13 cellular contexts compared by ENCODE assay signal in genomic region chr9:125550216-125550614, GRCh38.
DNase-seq lines count a peak whose midpoint lies in the region; ATAC-seq, FAIRE-seq and TF ChIP-seq lines count a peak whose summit lies in the region.
"Had no signal": no experiment of that assay in that cellular context is flagged by ENCODE, and none has a peak within 500 bp of the region (broad histone marks: within the 10 kb centered on the region; RNA-seq: fewer than 3 reads in every experiment).

No MANE protein-coding gene starts in this region.

- peaks cover 27 to 38% of the 10 kb centered on the region in 2 experiments for H3K4me1 ChIP-seq in SK-N-SH (ENCODE audit: control insufficient read depth in 1 of 2, insufficient read depth in 2 of 2, low read depth in 1 of 2, low read length in 1 of 2)
- H3K4me1 ChIP-seq in lower lobe of right lung, result peaks cover 36% of the 10 kb centered on the region
- H3K4me1 ChIP-seq in transverse colon, result peaks cover 13 to 53% (median 26%) of the 10 kb centered on the region in 4 donors
- H3K4me1 ChIP-seq in BE2C, result peaks cover 3% of the 10 kb centered on the region; the same call in 1 of the 2 replicates

- H3K4me3 ChIP-seq in SK-N-SH (ENCODE audit: low read depth in 2 of 2, low read length in 1 of 2) (no peak overlapping the region), lower lobe of right lung (no peak overlapping the region), transverse colon (no peak overlapping the region), BE2C (ENCODE audit: low read depth, low read length) (no peak overlapping the region)
- H3K4me3 ChIP-seq: ovary had no signal

- H3K9me2 ChIP-seq in SK-N-SH, result no peaks in the 10 kb centered on the region

- TF ChIP-seq POLR2A in transverse colon (IDR thresholded peaks at IDR 0.05), result no peak

- FAIRE-seq in endometrium (lab: Jason Lieb, UNC), result peak; percentile 37

- peaks cover 29% of the 10 kb centered on the region for H3F3A ChIP-seq in SK-N-SH (replicated peaks; ENCODE audit: insufficient read depth)

- H3K36me3 ChIP-seq in SK-N-SH (replicated peaks in 1 of 2; ENCODE audit: control insufficient read depth in 1 of 2, insufficient read depth in 2 of 2, low read length in 1 of 2) (peaks cover 4 to 15% of the 10 kb centered on the region in 2 experiments), lower lobe of right lung (no peaks in the 10 kb centered on the region), transverse colon (no peaks in the 10 kb centered on the region), BE2C (no peaks in the 10 kb centered on the region)
- H3K36me3 ChIP-seq: ovary had no signal

- H4K20me1 ChIP-seq in SK-N-SH (ENCODE audit: insufficient read depth), result no peaks in the 10 kb centered on the region; the same call in 1 of the 2 replicates

- peak overlapping the region; percentile 2; the same call in 1 of the 2 replicates for H3K9ac ChIP-seq in SK-N-SH

- DNase-seq in SK-N-SH (no peak), lower lobe of right lung (no peak), transverse colon (no peak), NCI-H1048 (lab: John Stamatoyannopoulos, UW) (no peak), BE2C (no peak)
- DNase-seq: central memory CD4-positive, alpha-beta T cell; NCI-H2171; stimulated activated CD4-positive, alpha-beta T cell treated with anti-CD3 and anti-CD28 coated beads, Interleukin-4, amount 100 ng/mL, for 1 hour; stimulated activated naive CD4-positive, alpha-beta T cell treated with Interleukin-2 at 50 U/mL for 16 hours had no signal

- H3K27me3 ChIP-seq in SK-N-SH (ENCODE audit: insufficient read depth) (no peaks in the 10 kb centered on the region), lower lobe of right lung (ENCODE audit: low read depth) (no peaks in the 10 kb centered on the region), transverse colon (no peaks in the 10 kb centered on the region), BE2C (no peaks in the 10 kb centered on the region)
- H3K27me3 ChIP-seq: ovary had no signal

- POLR2A ChIA-PET in SK-N-SH (lab: Yijun Ruan, JAX), result no interaction called here

- WGBS in SK-N-SH (ENCODE audit: low lambda C conversion rate), result 14% methylated on average over 3 of the region's 3 CpGs
- WGBS in transverse colon (ENCODE audit: low coverage in 1 of 2), 2 donors, result 36 to 47% methylated on average over 3 of the region's 3 CpGs

- no peak for TF ChIP-seq RAD21 in SK-N-SH (IDR thresholded peaks at IDR 0.05; ENCODE audit: low read length)

- peak overlapping the region; percentile 56 to 85 for H3K27ac ChIP-seq in SK-N-SH (ENCODE audit: low read depth in 2 of 2, low read length in 1 of 2)
- H3K27ac ChIP-seq in lower lobe of right lung, result peak overlapping the region; percentile 38
- H3K27ac ChIP-seq in transverse colon, result peak overlapping the region; percentile 4 to 65 (median 58)
- H3K27ac ChIP-seq: HL-60 had no signal

- intact Hi-C loops in lower lobe of right lung (cut with DNase I), result no loop called here
- intact Hi-C loops in transverse colon (cut with DNase I; ENCODE audit: low total_unique reads), result no loop called here

- in situ Hi-C loops in transverse colon (cut with MboI; ENCODE audit: low pct_ligation_motif_present in 1 of 4, low pct_unique_long_range_greater_than_20kb in 1 of 4, low sequenced_read_pairs in 3 of 4), result loop anchor here in 2 of 4 donors (10.0 kb wide), 2 partner anchors 85 to 135 kb away; no protein-coding TSS in a partner anchor

- peaks cover 13% of the 10 kb centered on the region; the same call in 1 of the 2 replicates for H3K79me2 ChIP-seq in SK-N-SH (ENCODE audit: insufficient read depth)

- H3K4me2 ChIP-seq in SK-N-SH, result peak overlapping the region; percentile 45; the same call in 1 of the 2 replicates

- H3K9me3 ChIP-seq in SK-N-SH (no peaks in the 10 kb centered on the region), lower lobe of right lung (no peaks in the 10 kb centered on the region), transverse colon (no peaks in the 10 kb centered on the region), BE2C (no peaks in the 10 kb centered on the region)
- H3K9me3 ChIP-seq: ovary had no signal

- no peak overlapping the region for H2AFZ ChIP-seq in SK-N-SH (ENCODE audit: low read depth)

- CTCF ChIA-PET in SK-N-SH (lab: Yijun Ruan, JAX), result interaction anchor here (0.6 to 3.5 kb wide), 8 partner anchors 9 to 951 kb away, joined by 3 to 16 read pairs (median 3); no protein-coding TSS in a partner anchor

- TF ChIP-seq CTCF in SK-N-SH (IDR thresholded peaks at IDR 0.05), result peak; percentile 18; the same call in 1 of the 2 replicates
- TF ChIP-seq CTCF in lower lobe of right lung (IDR thresholded peaks at IDR 0.05), result no peak
- TF ChIP-seq CTCF in transverse colon (IDR thresholded peaks at IDR 0.05), result no peak
- TF ChIP-seq CTCF in BE2C (IDR thresholded peaks at IDR 0.05; ENCODE audit: low read depth, low read length), result no peak

- TF ChIP-seq EP300 in SK-N-SH (IDR thresholded peaks at IDR 0.05; ENCODE audit: borderline replicate concordance in 1 of 2, low read depth in 1 of 2, low read length in 1 of 2) (peak in 1 of 2 experiments; percentile 37; a peak in 1 of 4 replicates), transverse colon (IDR thresholded peaks at IDR 0.05; ENCODE audit: low read depth) (no peak)

- ATAC-seq in lower lobe of right lung (peak; percentile 30 to 41), GM19023 (IDR thresholded peaks at IDR 0.05; ENCODE audit: unreplicated experiment) (no peak)

TF ChIP-seq in SK-N-SH, 30 proteins besides CTCF, POLR2A, EP300 and RAD21:
- TF ChIP-seq RXRA (IDR thresholded peaks at IDR 0.05; ENCODE audit: borderline replicate concordance, low read depth), result no peak
- no peak for TF ChIP-seq MAX (IDR thresholded peaks at IDR 0.05; ENCODE audit: low read depth)
- TF ChIP-seq RFX5 (IDR thresholded peaks at IDR 0.05; ENCODE audit: low read length), result no peak
- no peak for TF ChIP-seq GATA2 (CRISPR knock-in tag; IDR thresholded peaks at IDR 0.05)
- TF ChIP-seq NRF1 (IDR thresholded peaks at IDR 0.05; ENCODE audit: low read depth, low read length), result no peak
- 0 out of 2 replicates have a peak, but pooled peaks have one; percentile 28 for TF ChIP-seq TEAD4 (IDR thresholded peaks at IDR 0.05; ENCODE audit: borderline replicate concordance, insufficient read depth)
- TF ChIP-seq MXI1 (IDR thresholded peaks at IDR 0.05; ENCODE audit: low read depth, low read length), result no peak
- TF ChIP-seq FOSL2 (IDR thresholded peaks at IDR 0.05; ENCODE audit: borderline replicate concordance, low read depth), result 0 out of 2 replicates have a peak, but pooled peaks have one; percentile 3
- no peak for TF ChIP-seq YY1 (IDR thresholded peaks at IDR 0.05; ENCODE audit: low read depth)
- no peak for TF ChIP-seq CHD2 (IDR thresholded peaks at IDR 0.05; ENCODE audit: low read length, partially characterized antibody)
- no peak for TF ChIP-seq RCOR1 (IDR thresholded peaks at IDR 0.05; ENCODE audit: low read length)
- TF ChIP-seq, protein P1, sequence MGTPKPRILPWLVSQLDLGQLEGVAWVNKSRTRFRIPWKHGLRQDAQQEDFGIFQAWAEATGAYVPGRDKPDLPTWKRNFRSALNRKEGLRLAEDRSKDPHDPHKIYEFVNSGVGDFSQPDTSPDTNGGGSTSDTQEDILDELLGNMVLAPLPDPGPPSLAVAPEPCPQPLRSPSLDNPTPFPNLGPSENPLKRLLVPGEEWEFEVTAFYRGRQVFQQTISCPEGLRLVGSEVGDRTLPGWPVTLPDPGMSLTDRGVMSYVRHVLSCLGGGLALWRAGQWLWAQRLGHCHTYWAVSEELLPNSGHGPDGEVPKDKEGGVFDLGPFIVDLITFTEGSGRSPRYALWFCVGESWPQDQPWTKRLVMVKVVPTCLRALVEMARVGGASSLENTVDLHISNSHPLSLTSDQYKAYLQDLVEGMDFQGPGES (IDR thresholded peaks at IDR 0.05; ENCODE audit: low read depth, low read length), result no peak
- peak; percentile 45 for TF ChIP-seq TCF12 (IDR thresholded peaks at IDR 0.05)
- TF ChIP-seq MEF2A (IDR thresholded peaks at IDR 0.05; ENCODE audit: borderline replicate concordance, low read depth), result peak; percentile 59; the same call in 1 of the 2 replicates
- peak; percentile 70; the same call in 1 of the 2 replicates for TF ChIP-seq NFIC (IDR thresholded peaks at IDR 0.05; ENCODE audit: borderline replicate concordance)
- TF ChIP-seq POLR2AphosphoS5 (IDR thresholded peaks at IDR 0.05; ENCODE audit: low read depth, low read length), result no peak; the same call in 1 of the 2 replicates
- no peak for TF ChIP-seq FOXM1 (IDR thresholded peaks at IDR 0.05; ENCODE audit: low read depth)
